ENCODE assay signal across 25 cellular contexts in genomic region chr9:135774239-135774747, GRCh38.
"Had no signal": no experiment of that assay in that cellular context is flagged by ENCODE, and none has a peak within 500 bp of the region (broad histone marks: within the 10 kb centered on the region; RNA-seq: fewer than 3 reads in every experiment).

No MANE protein-coding gene starts in this region.

- H2AFZ ChIP-seq: parathyroid adenoma had no signal

- DNase-seq: activated B cell treated with CpG ODN at 0.5 μM for 24 hours; activated CD4-positive, alpha-beta T cell treated with anti-CD3 and anti-CD28 coated beads, Interleukin-2, amount 50 U/mL, for 1 hour; activated CD8-positive, alpha-beta T cell treated with anti-CD3 and anti-CD28 coated beads for 36 hours; activated naive CD8-positive, alpha-beta T cell treated with anti-CD3 and anti-CD28 coated beads, Interleukin-2, amount 50 U/mL, for 24 hours; activated T-cell treated with anti-CD3 and anti-CD28 coated beads, Interleukin-2, amount 50 U/mL, for 4 hours; anterior cingulate cortex; body of pancreas; cerebellar nuclear complex; colonic mucosa; effector memory CD4-positive, alpha-beta T cell; gastrocnemius medialis; glutamatergic neuron; islet precursor cell; left ventricle myocardium inferior; naive thymus-derived CD8-positive, alpha-beta T cell; occipital lobe; stimulated activated CD4-positive, alpha-beta T cell treated with anti-CD3 and anti-CD28 coated beads, Interleukin-15, amount 100 ng/mL, for 24 hours; stimulated activated CD4-positive, alpha-beta T cell treated with anti-CD3 and anti-CD28 coated beads, Interleukin-2, amount 100 ng/mL, for 24 hours; stimulated activated naive B cell treated with anti-CD40 and anti-IgM and Interleukin-4, amounts not matched to agents 10 μg/mL and 1 μg/mL and 100 μg/mL, for 72 hours; stomach; T-helper 2 cell; thyroid gland had no signal

- H3K9me3 ChIP-seq: body of pancreas, colonic mucosa, gastrocnemius medialis, left ventricle myocardium inferior, right atrium auricular region, stomach, thyroid gland had no signal

- H3K79me2 ChIP-seq: parathyroid adenoma had no signal

- H3K4me1 ChIP-seq: body of pancreas, colonic mucosa, gastrocnemius medialis, left ventricle myocardium inferior, parathyroid adenoma, right atrium auricular region, stomach, thyroid gland had no signal

- H3K9ac ChIP-seq: parathyroid adenoma had no signal

- H3K36me3 ChIP-seq: cardiac muscle cell, colonic mucosa, gastrocnemius medialis, left ventricle myocardium inferior, right atrium auricular region, stomach, thyroid gland had no signal

- H3K4me3 ChIP-seq: body of pancreas, cardiac muscle cell, colonic mucosa, gastrocnemius medialis, left ventricle myocardium inferior, right atrium auricular region, stomach, thyroid gland had no signal

- H3K27me3 ChIP-seq: body of pancreas, cardiac muscle cell, colonic mucosa, gastrocnemius medialis, right atrium auricular region, thyroid gland had no signal

- H3K27ac ChIP-seq: body of pancreas, cardiac muscle cell, colonic mucosa, gastrocnemius medialis, left ventricle myocardium inferior, parathyroid adenoma, right atrium auricular region, stomach, thyroid gland had no signal

- ATAC-seq: activated CD8-positive, alpha-beta T cell treated with anti-CD3 and anti-CD28 coated beads for 36 hours; activated naive CD8-positive, alpha-beta T cell treated with anti-CD3 and anti-CD28 coated beads, Interleukin-2, amount 50 U/mL, for 24 hours; activated T-cell treated with anti-CD3 and anti-CD28 coated beads, Interleukin-2, amount 50 U/mL, for 4 hours; body of pancreas; gastrocnemius medialis; naive thymus-derived CD8-positive, alpha-beta T cell; stimulated activated naive B cell treated with anti-CD40 and anti-IgM and Interleukin-4, amounts not matched to agents 10 μg/mL and 1 μg/mL and 100 μg/mL, for 72 hours had no signal
